ENCODE assay signal across 1 cellular context in the genomic region with DNA sequence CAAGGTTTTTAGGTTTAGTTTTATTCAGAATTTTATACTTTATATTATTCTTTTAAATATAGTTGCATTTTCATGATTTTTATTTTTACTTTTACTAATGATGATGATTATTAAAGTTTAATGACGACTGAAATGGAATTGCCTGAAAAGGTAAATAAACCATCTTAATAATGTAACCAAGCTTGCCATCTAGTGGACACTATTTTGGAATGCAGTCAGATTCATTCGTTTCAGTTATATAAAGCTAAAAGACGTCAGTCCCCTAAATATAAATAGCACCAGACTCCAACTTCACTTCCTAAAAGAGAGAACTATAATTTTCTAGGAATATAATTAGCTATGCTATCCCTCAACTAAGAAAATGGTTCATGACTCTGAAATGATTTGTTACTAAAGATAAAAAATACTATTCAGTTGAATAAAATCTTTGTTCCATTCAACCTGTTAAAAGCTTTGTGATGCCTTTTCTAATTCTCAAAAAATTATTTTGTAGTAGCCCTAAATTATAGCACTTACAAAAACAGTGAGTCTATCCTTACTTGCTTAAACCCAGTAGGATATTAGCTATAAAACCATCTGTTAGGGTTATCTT.
TF ChIP-seq lines count a peak whose summit lies in the region.

No MANE protein-coding gene starts in this region.

TF ChIP-seq in HepG2, 621 proteins besides CTCF, POLR2A, EP300 and RAD21:
- TF ChIP-seq, protein P1, sequence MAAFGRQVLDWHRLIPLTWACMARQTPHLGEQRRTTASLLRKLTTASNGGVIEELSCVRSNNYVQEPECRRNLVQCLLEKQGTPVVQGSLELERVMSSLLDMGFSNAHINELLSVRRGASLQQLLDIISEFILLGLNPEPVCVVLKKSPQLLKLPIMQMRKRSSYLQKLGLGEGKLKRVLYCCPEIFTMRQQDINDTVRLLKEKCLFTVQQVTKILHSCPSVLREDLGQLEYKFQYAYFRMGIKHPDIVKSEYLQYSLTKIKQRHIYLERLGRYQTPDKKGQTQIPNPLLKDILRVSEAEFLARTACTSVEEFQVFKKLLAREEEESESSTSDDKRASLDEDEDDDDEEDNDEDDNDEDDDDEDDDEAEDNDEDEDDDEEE (CRISPR knock-in tag; IDR thresholded peaks at IDR 0.05), result no peak
- TF ChIP-seq SMC3 (IDR thresholded peaks at IDR 0.05; ENCODE audit: low read length), result peak; percentile 53; the same call in 1 of the 2 replicates
- TF ChIP-seq TFDP2 (CRISPR knock-in tag; IDR thresholded peaks at IDR 0.05), result no peak
- TF ChIP-seq ZNF180 (CRISPR knock-in tag; IDR thresholded peaks at IDR 0.05; ENCODE audit: borderline replicate concordance, low read depth), result no peak
- no peak for TF ChIP-seq MAF1 (CRISPR knock-in tag; IDR thresholded peaks at IDR 0.05; ENCODE audit: borderline replicate concordance)
- TF ChIP-seq FOXA3 (CRISPR knock-in tag; IDR thresholded peaks at IDR 0.05), result peak; percentile 46; the same call in 1 of the 2 replicates
- TF ChIP-seq FOXA1 (IDR thresholded peaks at IDR 0.05), result no peak
- peak; percentile 36; the same call in 1 of the 2 replicates for TF ChIP-seq FOXA1 (CRISPR knock-in tag; IDR thresholded peaks at IDR 0.05)
- no peak for TF ChIP-seq HIVEP1 (CRISPR knock-in tag; IDR thresholded peaks at IDR 0.05)
- 0 out of 2 replicates have a peak, but pooled peaks have one; percentile 8 for TF ChIP-seq RXRB (CRISPR knock-in tag; IDR thresholded peaks at IDR 0.05; ENCODE audit: borderline replicate concordance)
- peak; percentile 78 for TF ChIP-seq STAG1 (CRISPR knock-in tag; IDR thresholded peaks at IDR 0.05)
- TF ChIP-seq, protein P2, sequence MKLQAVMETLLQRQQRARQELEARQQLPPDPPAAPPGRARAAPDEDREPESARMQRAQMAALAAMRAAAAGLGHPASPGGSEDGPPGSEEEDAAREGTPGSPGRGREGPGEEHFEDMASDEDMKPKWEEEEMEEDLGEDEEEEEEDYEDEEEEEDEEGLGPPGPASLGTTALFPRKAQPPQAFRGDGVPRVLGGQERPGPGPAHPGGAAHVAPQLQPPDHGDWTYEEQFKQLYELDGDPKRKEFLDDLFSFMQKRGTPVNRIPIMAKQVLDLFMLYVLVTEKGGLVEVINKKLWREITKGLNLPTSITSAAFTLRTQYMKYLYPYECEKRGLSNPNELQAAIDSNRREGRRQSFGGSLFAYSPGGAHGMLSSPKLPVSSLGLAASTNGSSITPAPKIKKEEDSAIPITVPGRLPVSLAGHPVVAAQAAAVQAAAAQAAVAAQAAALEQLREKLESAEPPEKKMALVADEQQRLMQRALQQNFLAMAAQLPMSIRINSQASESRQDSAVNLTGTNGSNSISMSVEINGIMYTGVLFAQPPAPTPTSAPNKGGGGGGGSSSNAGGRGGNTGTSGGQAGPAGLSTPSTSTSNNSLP (IDR thresholded peaks at IDR 0.05; ENCODE audit: low read depth, low read length), result peak; percentile 59
- peak; percentile 12 for TF ChIP-seq TEAD3 (CRISPR knock-in tag; optimal IDR thresholded peaks at IDR 0.05; ENCODE audit: borderline replicate concordance)
- no peak for TF ChIP-seq MNT (IDR thresholded peaks at IDR 0.05)
- TF ChIP-seq MIXL1 (CRISPR knock-in tag; IDR thresholded peaks at IDR 0.05), result 0 out of 2 replicates have a peak, but pooled peaks have one; percentile 26
- TF ChIP-seq SRF (IDR thresholded peaks at IDR 0.05; ENCODE audit: low read depth, low read length), result no peak
- no peak for TF ChIP-seq RBM22 (optimal IDR thresholded peaks at IDR 0.05; ENCODE audit: low read length)
- TF ChIP-seq ZNF713 (CRISPR knock-in tag; IDR thresholded peaks at IDR 0.05), result no peak
- TF ChIP-seq, protein P3, sequence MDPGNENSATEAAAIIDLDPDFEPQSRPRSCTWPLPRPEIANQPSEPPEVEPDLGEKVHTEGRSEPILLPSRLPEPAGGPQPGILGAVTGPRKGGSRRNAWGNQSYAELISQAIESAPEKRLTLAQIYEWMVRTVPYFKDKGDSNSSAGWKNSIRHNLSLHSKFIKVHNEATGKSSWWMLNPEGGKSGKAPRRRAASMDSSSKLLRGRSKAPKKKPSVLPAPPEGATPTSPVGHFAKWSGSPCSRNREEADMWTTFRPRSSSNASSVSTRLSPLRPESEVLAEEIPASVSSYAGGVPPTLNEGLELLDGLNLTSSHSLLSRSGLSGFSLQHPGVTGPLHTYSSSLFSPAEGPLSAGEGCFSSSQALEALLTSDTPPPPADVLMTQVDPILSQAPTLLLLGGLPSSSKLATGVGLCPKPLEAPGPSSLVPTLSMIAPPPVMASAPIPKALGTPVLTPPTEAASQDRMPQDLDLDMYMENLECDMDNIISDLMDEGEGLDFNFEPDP (CRISPR knock-in tag; conservative IDR thresholded peaks at IDR 0.05), result no peak
- peak; percentile 30; the same call in 1 of the 2 replicates for TF ChIP-seq GATAD2A (CRISPR knock-in tag; IDR thresholded peaks at IDR 0.05)
- peak; percentile 48; the same call in 1 of the 2 replicates for TF ChIP-seq TEF (CRISPR knock-in tag; IDR thresholded peaks at IDR 0.05)
- TF ChIP-seq KDM5A (IDR thresholded peaks at IDR 0.05; ENCODE audit: borderline replicate concordance, low read length), result peak; percentile 29; the same call in 1 of the 2 replicates
- no peak for TF ChIP-seq ATM (IDR thresholded peaks at IDR 0.05; ENCODE audit: borderline replicate concordance)
- no peak for TF ChIP-seq ETV6 (CRISPR knock-in tag; conservative IDR thresholded peaks at IDR 0.05)
